ENCODE assay signal across 16 cellular contexts in the genomic region with DNA sequence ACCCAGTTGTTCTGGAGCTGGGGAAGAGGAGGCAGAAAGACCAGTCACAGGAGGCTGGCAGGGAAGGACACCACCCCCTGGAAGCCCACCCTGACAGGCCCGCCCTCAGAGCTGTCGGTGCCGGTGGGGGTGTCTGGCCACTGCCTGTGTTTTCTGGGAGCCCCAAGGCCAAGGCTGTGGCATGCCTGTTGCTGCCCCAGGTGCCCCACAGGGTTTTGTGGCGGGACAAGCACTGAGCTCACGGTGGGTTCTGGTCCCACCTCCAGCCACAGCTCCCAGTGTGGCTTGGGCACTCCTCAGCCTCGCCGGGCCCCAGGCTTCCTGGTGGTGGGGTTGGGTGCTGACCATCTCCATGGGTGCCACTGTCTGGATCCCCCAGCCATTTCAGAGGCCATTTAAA.
"Had no signal": no experiment of that assay in that cellular context is flagged by ENCODE, and none has a peak within 500 bp of the region (broad histone marks: within the 10 kb centered on the region; RNA-seq: fewer than 3 reads in every experiment).

No MANE protein-coding gene starts in this region.

- H3K9me3 ChIP-seq: esophagus squamous epithelium, gastroesophageal sphincter, sigmoid colon had no signal

- H3K4me1 ChIP-seq: gastroesophageal sphincter, sigmoid colon had no signal

- H3K27ac ChIP-seq: esophagus squamous epithelium, gastroesophageal sphincter, sigmoid colon, skin epidermis had no signal

- H3K36me3 ChIP-seq: esophagus squamous epithelium, gastroesophageal sphincter, sigmoid colon had no signal

- H3K27ac Mint-ChIP-seq: naive B cell; stimulated activated naive B cell treated with anti-CD40 and anti-IgM and Interleukin-4, amounts not matched to agents 10 μg/mL and 1 μg/mL and 100 μg/mL, for 72 hours had no signal

- H3K4me1 Mint-ChIP-seq: naive B cell, nephron had no signal

- H3K4me3 Mint-ChIP-seq: naive B cell; nephron; stimulated activated naive B cell treated with anti-CD40 and anti-IgM and Interleukin-4, amounts not matched to agents 10 μg/mL and 1 μg/mL and 100 μg/mL, for 72 hours had no signal

- H3K4me3 ChIP-seq: esophagus squamous epithelium, gastroesophageal sphincter, lung, sigmoid colon, skin epidermis had no signal

- H3K27me3 Mint-ChIP-seq: stimulated activated naive B cell treated with anti-CD40 and anti-IgM and Interleukin-4, amounts not matched to agents 10 μg/mL and 1 μg/mL and 100 μg/mL, for 72 hours had no signal

- H3K9me3 Mint-ChIP-seq: naive B cell; nephron; stimulated activated naive B cell treated with anti-CD40 and anti-IgM and Interleukin-4, amounts not matched to agents 10 μg/mL and 1 μg/mL and 100 μg/mL, for 72 hours had no signal

- DNase-seq: effector memory CD4-positive, alpha-beta T cell; esophagus squamous epithelium; glutamatergic neuron; left colon; left ventricle myocardium superior; mesenchymal stem cell; naive B cell; posterior cingulate gyrus; sigmoid colon; stimulated activated CD4-positive, alpha-beta T cell treated with anti-CD3 and anti-CD28 coated beads, Interleukin-2, amount 100 ng/mL, for 24 hours; stimulated activated CD4-positive, alpha-beta T cell treated with anti-CD3 and anti-CD28 coated beads, Interleukin-4, amount 100 ng/mL, for 4 hours; stimulated activated naive B cell treated with anti-CD40 and anti-IgM and Interleukin-4, amounts not matched to agents 10 μg/mL and 1 μg/mL and 100 μg/mL, for 72 hours had no signal

- H3K36me3 Mint-ChIP-seq: naive B cell had no signal
